Comparison of ENCODE assay signal across 8 cellular contexts in the genomic region with DNA sequence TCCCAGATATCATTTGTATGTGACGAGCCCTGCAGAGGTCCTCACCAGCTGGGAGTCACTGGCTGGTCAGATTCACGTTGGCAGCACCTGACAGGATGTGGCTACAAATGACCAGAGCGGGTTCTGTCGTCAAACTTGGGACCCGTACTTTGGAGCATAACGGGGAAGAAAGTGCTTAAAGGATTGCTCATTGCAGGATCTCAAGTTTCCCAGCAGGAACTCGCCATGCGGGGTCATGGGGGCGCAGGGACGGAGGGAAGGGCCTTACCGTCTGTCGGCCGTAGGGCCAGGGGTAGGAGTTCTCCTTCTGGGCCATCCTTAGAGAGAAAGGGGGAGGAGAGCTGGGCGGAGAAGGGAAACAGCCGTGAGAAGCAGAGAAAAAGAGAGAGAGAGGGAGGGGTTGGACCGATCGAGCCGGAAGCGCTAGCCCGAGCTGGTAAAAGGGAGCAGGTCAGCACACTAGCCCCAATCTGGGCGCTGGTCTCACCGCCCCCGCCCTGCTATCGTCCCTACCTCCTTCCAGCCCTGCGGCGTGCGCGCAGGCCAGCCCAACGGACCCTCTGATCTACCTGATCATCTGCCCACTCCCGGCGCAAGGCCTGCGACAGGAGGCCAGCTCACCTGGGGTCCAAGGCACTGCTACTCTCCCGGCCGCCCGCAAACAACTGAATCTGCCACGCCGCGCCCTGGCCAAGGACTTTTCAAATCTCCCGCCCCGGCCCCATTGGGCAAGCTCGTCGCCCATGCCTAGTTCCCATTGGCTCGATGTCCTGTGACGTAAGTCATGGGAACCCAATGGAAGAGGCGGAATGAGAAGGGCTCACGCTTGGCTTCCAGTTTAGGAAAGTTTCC. TPM values are rescaled to one million over a fixed set of nuclear protein-coding genes. Genes with fewer than 3 reads are reported as not detected.
DNase-seq lines count a peak whose midpoint lies in the region; ATAC-seq, FAIRE-seq and TF ChIP-seq lines count a peak whose summit lies in the region.

A gene (minus strand): TSS at position 667 of the 852 bp plus-strand sequence. CDS start 351 bp downstream, at position 316.

- no peak within 1 kb of the TSS for H2BK120ac ChIP-seq in H1 (replicated peaks; ENCODE audit: low read depth, low read length)
- H2BK120ac ChIP-seq in mesendoderm (ENCODE audit: low read depth, low read length): no peak within 1 kb of the TSS

- H3K4me1 Mint-ChIP-seq in CD8-positive, alpha-beta T cell (ENCODE audit: low read depth): peaks cover 17% of the 10 kb centered on the region

- 0 out of 2 replicates have a peak, but pooled peaks cover 4% of the 10 kb centered on the region for H3K79me1 ChIP-seq in H1 (ENCODE audit: low read depth, low read length)
- H3K79me1 ChIP-seq in mesendoderm (ENCODE audit: low read length): peaks cover 12% of the 10 kb centered on the region

- peak; percentile 81 to 96 (median 91) for DNase-seq in CD8-positive, alpha-beta T cell
- peak; percentile 93 for DNase-seq in HPDE6-E6E7 (ENCODE audit: extremely low spot score)
- DNase-seq in NOMO-1 (lab: John Stamatoyannopoulos, UW; ENCODE audit: unreplicated experiment in 2 of 2): peak; percentile 88 to 91
- DNase-seq in activated CD8-positive, alpha-beta memory T cell treated with anti-CD3 and anti-CD28 coated beads for 24 hours: peak; percentile 92
- DNase-seq in H1 (ENCODE audit: low read depth in 1 of 2, low spot score in 2 of 2): peak in 1 of 2 experiments; percentile 97
- DNase-seq in mesendoderm: peak; percentile 99
- DNase-seq in stimulated activated CD8-positive, alpha-beta memory T cell treated with anti-CD3 and anti-CD28 coated beads, Interleukin-12 subunit alpha, Interleukin-12 subunit beta, amount 100 ng/mL, for 4 hours (ENCODE audit: low read depth): peak; percentile 73

- H3K4ac ChIP-seq in H1 (replicated peaks; ENCODE audit: insufficient read length, low read depth, low read length) (peak within 1 kb of the TSS; percentile 76), mesendoderm (ENCODE audit: low read depth, low read length) (peak within 1 kb of the TSS; percentile 66)

- POLR2A ChIA-PET in CD8-positive, alpha-beta T cell (lab: Charles Lee): interaction anchor here (0.6 to 6.1 kb wide), 12 partner anchors 11 to 118 kb away, joined by 3 to 36 read pairs (median 5); a partner anchor contains a TSS
- POLR2A ChIA-PET in H1 (lab: Charles Lee; ENCODE audit: partially characterized antibody): interaction anchor here (0.5 to 19.6 kb wide), 26 partner anchors 13 to 258 kb away, joined by 3 to 373 read pairs (median 5); a partner anchor contains a TSS

- H3K23me2 ChIP-seq in H1 (ENCODE audit: low read depth, low read length): peaks cover 4% of the 10 kb centered on the region

- no peak within 1 kb of the TSS for H3K14ac ChIP-seq in H1 (ENCODE audit: insufficient read length)

- TF ChIP-seq POLR2A in H1 (IDR thresholded peaks at IDR 0.05; ENCODE audit: control extremely low read depth in 1 of 2, low read depth in 2 of 2, low read length in 2 of 2): peak; percentile 90 to 98

- TF ChIP-seq EP300 in H1 (IDR thresholded peaks at IDR 0.05; ENCODE audit: borderline replicate concordance in 1 of 2, low read depth in 2 of 2, low read length in 2 of 2): no peak

- H3K36me3 ChIP-seq in CD8-positive, alpha-beta T cell (ENCODE audit: insufficient read depth, low read length): no peaks in the 10 kb centered on the region
- H3K36me3 ChIP-seq in H1 (ENCODE audit: control insufficient read depth in 2 of 4, insufficient read depth in 4 of 4, low read length in 3 of 4) (peaks cover 10 to 26% (median 18%) of the 10 kb centered on the region in 4 experiments; a peak in 7 of 8 replicates), mesendoderm (ENCODE audit: control insufficient read depth, insufficient read depth, low read length) (peaks cover 9% of the 10 kb centered on the region)

- ATAC-seq in CD8-positive, alpha-beta T cell: peak; percentile 100
- ATAC-seq in GM19463 (IDR thresholded peaks at IDR 0.05; ENCODE audit: unreplicated experiment): peak; percentile 87

- CTCF ChIA-PET in CD8-positive, alpha-beta T cell (lab: Charles Lee): interaction anchor here (0.6 to 1.0 kb wide), 5 partner anchors 9 to 53 kb away, joined by 3 read pairs; no protein-coding TSS in a partner anchor
- CTCF ChIA-PET in H1 (lab: Charles Lee; ENCODE audit: partially characterized antibody): interaction anchor here (0.5 to 1.9 kb wide), 9 partner anchors 8 to 147 kb away, joined by 3 to 5 read pairs (median 3); no protein-coding TSS in a partner anchor

- peaks cover 3 to 16% of the 10 kb centered on the region in 2 experiments for H3K79me2 ChIP-seq in H1 (ENCODE audit: control insufficient read depth in 1 of 2, insufficient read depth in 2 of 2, low read length in 2 of 2)
- H3K79me2 ChIP-seq in mesendoderm (ENCODE audit: control insufficient read depth, insufficient read depth, low read length): peaks cover 19% of the 10 kb centered on the region

- H2BK5ac ChIP-seq in H1 (ENCODE audit: low read depth, low read length) (peak within 1 kb of the TSS; percentile 96), mesendoderm (ENCODE audit: low read length) (peak within 1 kb of the TSS; percentile 97)

- FAIRE-seq in H1 (lab: Jason Lieb, UNC): peak; percentile 93

- H3K23ac ChIP-seq in H1 (ENCODE audit: insufficient read length) (no peak within 1 kb of the TSS), mesendoderm (ENCODE audit: low read length) (no peak within 1 kb of the TSS)

- no peaks in the 10 kb centered on the region for H3K27me3 ChIP-seq in CD8-positive, alpha-beta T cell (ENCODE audit: insufficient read depth, low read length)
- H3K27me3 ChIP-seq in H1 (replicated peaks in 1 of 4; ENCODE audit: control insufficient read depth in 3 of 4, extremely low read depth in 1 of 4, insufficient read depth in 3 of 4, low read length in 3 of 4) (no peaks in the 10 kb centered on the region), mesendoderm (ENCODE audit: insufficient read depth, low read length, poor library complexity) (no peaks in the 10 kb centered on the region)

- 0% methylated on average over 43 of the region's 46 CpGs; no CpG with 5 or more reads in 1 of the 2 experiments for WGBS in H1 (ENCODE audit: extremely low coverage in 1 of 2, insufficient coverage in 1 of 2, insufficient read length in 1 of 2, insufficient replicate concordance in 2 of 2, low coverage in 1 of 2, low lambda C conversion rate in 2 of 2, missing lambda C conversion rate in 1 of 2), 2 experiments
- no CpG with 5 or more reads among the region's 46 CpGs for WGBS in mesendoderm (ENCODE audit: extremely low coverage, insufficient coverage, low lambda C conversion rate)

- H3K9ac ChIP-seq in H1 (replicated peaks in 1 of 4; ENCODE audit: extremely low read depth in 1 of 4, low read depth in 3 of 4, low read length in 3 of 4) (peak within 1 kb of the TSS; percentile 72 to 84 (median 80)), mesendoderm (ENCODE audit: low read length) (peak within 1 kb of the TSS; percentile 100)

- peak within 1 kb of the TSS; percentile 71 for H3K4me3 ChIP-seq in CD8-positive, alpha-beta T cell (ENCODE audit: low read depth, low read length)
- H3K4me3 ChIP-seq in H1 (ENCODE audit: extremely low read depth in 1 of 4, insufficient read depth in 2 of 4, low read depth in 3 of 4, low read length in 4 of 4) (peak within 1 kb of the TSS; percentile 67 to 93 (median 80)), mesendoderm (ENCODE audit: low read length) (peak within 1 kb of the TSS; percentile 73)

- TF ChIP-seq CTCF in CD8-positive, alpha-beta T cell (IDR thresholded peaks at IDR 0.05): no peak
- no peak; a peak in 1 of 4 replicates for TF ChIP-seq CTCF in H1 (IDR thresholded peaks at IDR 0.05; ENCODE audit: control extremely low read depth in 1 of 3, insufficient read depth in 1 of 3, low read depth in 1 of 3, low read length in 3 of 3)

- peaks cover 10% of the 10 kb centered on the region for H3K4me1 ChIP-seq in CD8-positive, alpha-beta T cell (ENCODE audit: insufficient read depth, low read length)
- H3K4me1 ChIP-seq in H1 (replicated peaks in 1 of 4; ENCODE audit: control insufficient read depth in 3 of 4, insufficient read depth in 4 of 4, low read length in 3 of 4): peaks cover 0 to 4% (median under 1%) of the 10 kb centered on the region in 4 experiments; a peak in 2 of 7 replicates
- peaks cover 2% of the 10 kb centered on the region for H3K4me1 ChIP-seq in mesendoderm (ENCODE audit: control insufficient read depth, low read depth, low read length)

- peak within 1 kb of the TSS; percentile 98 for H3K18ac ChIP-seq in H1 (ENCODE audit: extremely low read depth, low read length)
- H3K18ac ChIP-seq in mesendoderm (ENCODE audit: low read length): peak within 1 kb of the TSS; percentile 13

- no peak within 1 kb of the TSS for H2AFZ ChIP-seq in H1 (ENCODE audit: low read length)

- peak within 1 kb of the TSS; percentile 16 for H4K5ac ChIP-seq in H1 (ENCODE audit: insufficient read length, low read depth, low read length)
- H4K5ac ChIP-seq in mesendoderm (ENCODE audit: low read length): no peak within 1 kb of the TSS

- no peaks in the 10 kb centered on the region for H3K9me3 Mint-ChIP-seq in CD8-positive, alpha-beta T cell

- no peak within 1 kb of the TSS for H2AK5ac ChIP-seq in H1 (ENCODE audit: low read depth, low read length)
- H2AK5ac ChIP-seq in mesendoderm (ENCODE audit: low read length): peak within 1 kb of the TSS; percentile 71

- H2BK20ac ChIP-seq in H1 (ENCODE audit: low read length): no peak within 1 kb of the TSS

- H3K27ac ChIP-seq in CD8-positive, alpha-beta T cell (ENCODE audit: low read depth, low read length): peak within 1 kb of the TSS; percentile 26
- H3K27ac ChIP-seq in H1 (ENCODE audit: low read depth, low read length) (peak within 1 kb of the TSS; percentile 92; the same call in 1 of the 2 replicates), mesendoderm (ENCODE audit: low read depth, low read length) (peak within 1 kb of the TSS; percentile 53)

- TF ChIP-seq RAD21 in H1 (IDR thresholded peaks at IDR 0.05 in 1 of 2, conservative IDR thresholded peaks at IDR 0.05 in 1 of 2; ENCODE audit: low read depth in 2 of 2, low read length in 2 of 2): no peak

- intact Hi-C loops in CD8-positive, alpha-beta T cell (cut with DNase I, micrococcal nuclease): loop anchor here in 1 of 2 experiments (1.0 kb wide), 3 partner anchors 10 to 21 kb away; no protein-coding TSS in a partner anchor

- H3K9me3 ChIP-seq in CD8-positive, alpha-beta T cell (ENCODE audit: low read length): no peaks in the 10 kb centered on the region
- H3K9me3 ChIP-seq in H1 (ENCODE audit: insufficient read depth in 2 of 2, low read depth in 1 of 2, low read length in 1 of 2): no peaks in the 10 kb centered on the region

- peaks cover 4 to 5% of the 10 kb centered on the region in 2 experiments for H4K20me1 ChIP-seq in H1 (replicated peaks in 1 of 2; ENCODE audit: control insufficient read depth in 1 of 2, insufficient read depth in 2 of 2, low read length in 2 of 2)

- H4K91ac ChIP-seq in H1 (replicated peaks; ENCODE audit: insufficient read length, low read length): peak within 1 kb of the TSS; percentile 88

- H3K56ac ChIP-seq in H1 (replicated peaks; ENCODE audit: insufficient read length, low read depth, low read length) (peak within 1 kb of the TSS; percentile 80), mesendoderm (ENCODE audit: low read length) (peak within 1 kb of the TSS; percentile 100)

- peak within 1 kb of the TSS; percentile 87 for H3K27ac Mint-ChIP-seq in CD8-positive, alpha-beta T cell

- no peaks in the 10 kb centered on the region for H3K27me3 Mint-ChIP-seq in CD8-positive, alpha-beta T cell (ENCODE audit: low read depth)

- H2BK12ac ChIP-seq in H1 (ENCODE audit: low read depth, low read length): no peak within 1 kb of the TSS; the same call in 1 of the 2 replicates

- H3K4me3 Mint-ChIP-seq in CD8-positive, alpha-beta T cell: peak within 1 kb of the TSS; percentile 93

- H3K4me2 ChIP-seq in H1 (ENCODE audit: insufficient read depth in 1 of 2, low read depth in 2 of 2, low read length in 2 of 2) (peak within 1 kb of the TSS; percentile 62 to 89), mesendoderm (ENCODE audit: low read length) (peak within 1 kb of the TSS; percentile 84)

- peak within 1 kb of the TSS; percentile 99; the same call in 1 of the 2 replicates for H2BK15ac ChIP-seq in H1 (ENCODE audit: low read length)
- no peak within 1 kb of the TSS for H2BK15ac ChIP-seq in mesendoderm (replicated peaks; ENCODE audit: low read depth)

- no peaks in the 10 kb centered on the region for H3K36me3 Mint-ChIP-seq in CD8-positive, alpha-beta T cell

- H4K8ac ChIP-seq in H1 (ENCODE audit: extremely low read depth, insufficient read depth, low read length) (peak within 1 kb of the TSS; percentile 85; the same call in 1 of the 2 replicates), mesendoderm (ENCODE audit: low read depth, low read length) (no peak within 1 kb of the TSS)

RNA-seq across cellular contexts. Expression of the gene that starts here (rescaled TPM):
- 1 to 10 TPM in 1 of 2 experiments, under 1 TPM in 1; 0.62 to 1.1 TPM for total RNA-seq in CD8-positive, alpha-beta T cell
- total RNA-seq in H1 (2021; fragmentation: NEBNext Ultra II Directional; extraction: Animal tissue kit (Norgen Biotek cat#: 25700)): 154 and 160 TPM in 2 replicates
- 102 and 171 TPM in 2 replicates for polyA plus RNA-seq in H1 (2011; rRNA removed)
- 93.9 TPM for polyA plus RNA-seq in H1 (2011; cell fraction: cytosol; rRNA removed)
- 222 TPM for polyA plus RNA-seq in H1 (2011; cell fraction: nucleus; rRNA removed)
- 155 to 177 TPM (median 169 TPM) in 4 replicates for polyA plus RNA-seq in H1 (2012, experiment 1 of 2)
- polyA plus RNA-seq in H1 (2012, experiment 2 of 2): 172 TPM
- polyA plus RNA-seq in H1 (2013, experiment 1 of 2): 168 TPM
- 162 TPM for polyA plus RNA-seq in H1 (2013, experiment 2 of 2)
- 55.0 and 80.2 TPM in 2 replicates for polyA minus RNA-seq in H1 (2011; rRNA and poly(A)+ RNA removed)
- 41.2 TPM for polyA minus RNA-seq in H1 (2011; cell fraction: cytosol; rRNA and poly(A)+ RNA removed)
- polyA minus RNA-seq in H1 (2011; cell fraction: nucleus; rRNA and poly(A)+ RNA removed): 80.6 TPM
- polyA plus RNA-seq in mesendoderm (2013, experiment 1 of 2): 193 TPM
- polyA plus RNA-seq in mesendoderm (2013, experiment 2 of 2): 193 TPM

Comparison
In these comparisons a context has a peak if more than half of its experiments do, and no peak if none do; other contexts are left out.
1. RNA of the gene that starts here (total RNA-seq): 154 to 160 TPM in H1; 0.62 to 1.1 TPM in CD8-positive, alpha-beta T cell; every median in the first group is over 10 times any median in the second.
2. H3K27ac ChIP-seq: peak in every context shown above with its lines; median percentile 92 in H1; 53 in mesendoderm; 26 in CD8-positive, alpha-beta T cell.
3. Peak in every context shown above with its lines, with median percentiles within 50 percentile points of each other: H3K4me3 ChIP-seq.